In the genomic region with DNA sequence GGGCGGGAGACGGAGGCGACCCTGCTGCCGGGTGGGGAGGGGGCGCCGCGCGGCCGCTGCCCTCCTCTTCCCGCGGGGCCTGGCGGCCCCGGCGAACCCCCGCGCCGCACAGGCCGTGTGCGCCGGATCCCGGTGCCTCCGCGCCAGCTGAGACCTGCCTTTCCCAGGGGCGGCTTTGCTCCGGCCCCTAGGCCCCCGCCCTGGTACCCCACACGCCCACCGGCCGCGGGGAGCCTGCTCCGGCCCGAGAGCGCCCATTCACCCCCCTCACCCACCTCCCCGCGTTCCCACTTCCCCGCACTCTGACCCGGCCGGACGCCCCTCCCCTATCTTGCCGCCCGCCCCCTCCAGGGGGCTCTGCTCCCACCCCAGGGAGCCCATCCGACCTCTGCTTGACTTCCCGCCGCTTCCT, we compare ENCODE assay signal across 12 cellular contexts. TPM values are rescaled to one million over a fixed set of nuclear protein-coding genes. Genes with fewer than 3 reads are reported as not detected.
DNase-seq lines count a peak whose midpoint lies in the region; ATAC-seq and TF ChIP-seq lines count a peak whose summit lies in the region.
"Had no signal": no experiment of that assay in that cellular context is flagged by ENCODE, and none has a peak within 500 bp of the region (broad histone marks: within the 10 kb centered on the region; RNA-seq: fewer than 3 reads in every experiment).

No MANE protein-coding gene starts in this region.

- peak overlapping the region; percentile 35 for H3K4me2 ChIP-seq in fibroblast of lung (ENCODE audit: extremely low read depth, insufficient read depth, low read length)
- peak overlapping the region; percentile 73 for H3K4me2 ChIP-seq in skeletal muscle satellite cell (ENCODE audit: low read length)

- no peaks in the 10 kb centered on the region for H3K36me3 Mint-ChIP-seq in activated CD4-positive, alpha-beta T cell treated with anti-CD3 and anti-CD28 coated beads, Interleukin-2, amount 10 ng/mL, durations not matched to agents 7 days and 5 days (ENCODE audit: low read depth)

- H3K27ac Mint-ChIP-seq in activated CD4-positive, alpha-beta T cell treated with anti-CD3 and anti-CD28 coated beads, Interleukin-2, amount 10 ng/mL, durations not matched to agents 7 days and 5 days: no peak overlapping the region

- H3K4me1 ChIP-seq in Panc1 (ENCODE audit: control insufficient read depth, insufficient read depth, low read length) (peaks cover 6% of the 10 kb centered on the region; the same call in 1 of the 2 replicates), fibroblast of lung (ENCODE audit: control insufficient read depth, extremely low read depth, insufficient read depth, low read length) (no peaks in the 10 kb centered on the region), skeletal muscle satellite cell (ENCODE audit: control insufficient read depth, insufficient read depth, low read length) (peaks cover 3% of the 10 kb centered on the region), gastroesophageal sphincter (peaks cover 0 to 25% (median 9%) of the 10 kb centered on the region in 3 donors)

- H2AFZ ChIP-seq in fibroblast of lung (ENCODE audit: low read length): no peak overlapping the region

- no peaks in the 10 kb centered on the region for H3K79me2 ChIP-seq in fibroblast of lung (ENCODE audit: control insufficient read depth, insufficient read depth, low read length)

- intact Hi-C loops in Panc1 (cut with micrococcal nuclease; ENCODE audit: unreplicated experiment): no loop called here

- no peak for DNase-seq in activated CD4-positive, alpha-beta T cell treated with anti-CD3 and anti-CD28 coated beads, Interleukin-2, amount 10 ng/mL, durations not matched to agents 7 days and 5 days
- no peak for DNase-seq in activated CD4-positive, alpha-beta T cell treated with anti-CD3 and anti-CD28 coated beads, Interleukin-2, amount 50 U/mL, for 1 hour
- no peak for DNase-seq in Panc1 (ENCODE audit: low read depth, low spot score)
- DNase-seq in fibroblast of lung (ENCODE audit: low read depth in 2 of 2): no peak
- DNase-seq: MM.1S had no signal

- peak overlapping the region; percentile 54 for H3K4me3 Mint-ChIP-seq in activated CD4-positive, alpha-beta T cell treated with anti-CD3 and anti-CD28 coated beads, Interleukin-2, amount 10 ng/mL, durations not matched to agents 7 days and 5 days

- H3K4me3 ChIP-seq in Panc1 (ENCODE audit: low read depth in 2 of 2, low read length in 2 of 2) (peak overlapping the region; percentile 23 to 39; a peak in 3 of 4 replicates), fibroblast of lung (replicated peaks in 1 of 4; ENCODE audit: control extremely low read depth in 1 of 4, insufficient read depth in 1 of 4, low read depth in 3 of 4, low read length in 4 of 4) (no peak overlapping the region), skeletal muscle satellite cell (ENCODE audit: low read length) (peak overlapping the region; percentile 50), gastroesophageal sphincter (peak overlapping the region in 1 of 2 donors; percentile 46)

- POLR2A ChIA-PET in activated CD4-positive, alpha-beta T cell treated with anti-CD3 and anti-CD28 coated beads, Interleukin-2, amount 10 ng/mL, durations not matched to agents 7 days and 5 days (lab: Charles Lee): no interaction called here
- POLR2A ChIA-PET in Panc1 (lab: Charles Lee): no interaction called here

- H3K27ac ChIP-seq in Panc1 (ENCODE audit: low read length): no peak overlapping the region
- H3K27ac ChIP-seq in fibroblast of lung (ENCODE audit: insufficient read depth, low read length): no peak overlapping the region
- no peak overlapping the region for H3K27ac ChIP-seq in gastroesophageal sphincter

- in situ Hi-C loops in Panc1 (cut with HindIII; ENCODE audit: low pct_unique_long_range_greater_than_20kb, low sequenced_read_pairs): no loop called here

- H4K20me1 ChIP-seq in fibroblast of lung (ENCODE audit: control insufficient read depth, extremely low read depth, insufficient read depth, low read length): peaks cover 2% of the 10 kb centered on the region

- BruUV-seq in Panc1 (replicated peaks; lab: Mats Ljungman, UMichigan): no TSS peak

- H3K9me3 Mint-ChIP-seq in activated CD4-positive, alpha-beta T cell treated with anti-CD3 and anti-CD28 coated beads, Interleukin-2, amount 10 ng/mL, durations not matched to agents 7 days and 5 days: no peaks in the 10 kb centered on the region

- ATAC-seq in Panc1 (no peak; the same call in 1 of the 2 replicates), gastroesophageal sphincter (no peak), GM19351 (IDR thresholded peaks at IDR 0.05; ENCODE audit: unreplicated experiment) (no peak), HG03135 (IDR thresholded peaks at IDR 0.05; ENCODE audit: unreplicated experiment) (no peak)

- peaks cover 13% of the 10 kb centered on the region for H3K4me1 Mint-ChIP-seq in activated CD4-positive, alpha-beta T cell treated with anti-CD3 and anti-CD28 coated beads, Interleukin-2, amount 10 ng/mL, durations not matched to agents 7 days and 5 days

- TF ChIP-seq EP300 in gastroesophageal sphincter (IDR thresholded peaks at IDR 0.05): no peak

- H3K36me3 ChIP-seq in Panc1 (ENCODE audit: control insufficient read depth, insufficient read depth, low read length) (no peaks in the 10 kb centered on the region), fibroblast of lung (ENCODE audit: control insufficient read depth, insufficient read depth, low read length) (no peaks in the 10 kb centered on the region), skeletal muscle satellite cell (ENCODE audit: insufficient read depth, low read length) (no peaks in the 10 kb centered on the region), gastroesophageal sphincter (no peaks in the 10 kb centered on the region)

- CTCF ChIA-PET in activated CD4-positive, alpha-beta T cell treated with anti-CD3 and anti-CD28 coated beads, Interleukin-2, amount 10 ng/mL, durations not matched to agents 7 days and 5 days (lab: Charles Lee): interaction anchor here (1.2 kb wide), 1 partner anchor 8 kb away, joined by 3 read pairs; no protein-coding TSS in a partner anchor
- CTCF ChIA-PET in Panc1 (lab: Charles Lee): no interaction called here

- H3K27me3 ChIP-seq in Panc1 (ENCODE audit: control insufficient read depth, insufficient read depth, low read length) (peaks cover 5% of the 10 kb centered on the region; the same call in 1 of the 2 replicates), fibroblast of lung (ENCODE audit: control insufficient read depth, insufficient read depth, low read length) (peaks cover 45% of the 10 kb centered on the region), skeletal muscle satellite cell (ENCODE audit: control insufficient read depth, insufficient read depth, low read length) (peaks cover 66% of the 10 kb centered on the region), gastroesophageal sphincter (peaks cover 71% of the 10 kb centered on the region)

- H3K9me3 ChIP-seq in Panc1 (ENCODE audit: control insufficient read depth, insufficient read depth, low read depth, low read length) (no peaks in the 10 kb centered on the region), fibroblast of lung (ENCODE audit: control insufficient read depth, insufficient read depth, low read depth, low read length) (no peaks in the 10 kb centered on the region), skeletal muscle satellite cell (replicated peaks; ENCODE audit: low read length) (no peaks in the 10 kb centered on the region), gastroesophageal sphincter (no peaks in the 10 kb centered on the region)

- no peak for TF ChIP-seq POLR2A in gastroesophageal sphincter (IDR thresholded peaks at IDR 0.05)

- peaks cover 32% of the 10 kb centered on the region for H3K27me3 Mint-ChIP-seq in activated CD4-positive, alpha-beta T cell treated with anti-CD3 and anti-CD28 coated beads, Interleukin-2, amount 10 ng/mL, durations not matched to agents 7 days and 5 days

- H3K9ac ChIP-seq in fibroblast of lung (ENCODE audit: insufficient read depth, low read length) (no peak overlapping the region), skeletal muscle satellite cell (ENCODE audit: low read depth, low read length) (no peak overlapping the region)

- TF ChIP-seq CTCF in Panc1 (IDR thresholded peaks at IDR 0.05) (no peak), fibroblast of lung (conservative IDR thresholded peaks at IDR 0.05 in 1 of 2, IDR thresholded peaks at IDR 0.05 in 1 of 2; ENCODE audit: low read depth in 1 of 2, low read length in 2 of 2) (no peak), gastroesophageal sphincter (IDR thresholded peaks at IDR 0.05) (no peak)

- 0% methylated on average over 1 of the region's 44 CpGs; no CpG with 5 or more reads in 1 of the 2 donors for WGBS in gastroesophageal sphincter (ENCODE audit: low coverage in 1 of 2), 2 donors

RNA-seq across cellular contexts. Expression of gene HTR6, which starts 0.4 kb away (rescaled TPM):
- under 1 TPM in 1 of 2 experiments, not detected in 1; 0.10 TPM for total RNA-seq in activated CD4-positive, alpha-beta T cell treated with anti-CD3 and anti-CD28 coated beads, Interleukin-2, amount 10 ng/mL, durations not matched to agents 7 days and 5 days
- total RNA-seq in Panc1 (2021; ENCODE audit: unreplicated experiment): 0.10 TPM
- 0.40 TPM for polyA plus RNA-seq in Panc1 (2012; ENCODE audit: insufficient read length)
- under 0.01 TPM in 1 of 2 replicates, not detected in the other for total RNA-seq in fibroblast of lung
- 0.02 TPM in 1 of 2 replicates, not detected in the other for polyA plus RNA-seq in fibroblast of lung
- polyA plus RNA-seq in fibroblast of lung (2012): not detected in 2 replicates
- polyA minus RNA-seq in fibroblast of lung (ENCODE audit: low replicate concordance): 0.78 TPM in 1 of 2 replicates, not detected in the other
- total RNA-seq in skeletal muscle satellite cell (2012; rRNA removed): not detected in 2 replicates
- not detected for total RNA-seq in gastroesophageal sphincter
- total RNA-seq: cardiac septum, posterior vena cava had no signal
- polyA plus RNA-seq: AG04450 had no signal

RNA-seq across cellular contexts. Expression of gene NBL1, which starts 20.9 kb away (rescaled TPM):
- 10 to 100 TPM; 17.5 to 22.0 TPM for total RNA-seq in activated CD4-positive, alpha-beta T cell treated with anti-CD3 and anti-CD28 coated beads, Interleukin-2, amount 10 ng/mL, durations not matched to agents 7 days and 5 days
- total RNA-seq in Panc1 (2021; ENCODE audit: unreplicated experiment) (191 TPM), fibroblast of lung (103 and 180 TPM in 2 replicates), gastroesophageal sphincter (100 to 1,000 TPM; 203 to 343 (median 301) TPM)
- polyA plus RNA-seq in Panc1 (2012; ENCODE audit: insufficient read length): 489 TPM
- polyA plus RNA-seq in fibroblast of lung: 59.3 and 115 TPM in 2 replicates
- polyA plus RNA-seq in fibroblast of lung (2012): 135 and 351 TPM in 2 replicates
- 374 and 622 TPM in 2 replicates for polyA minus RNA-seq in fibroblast of lung (ENCODE audit: low replicate concordance)
- total RNA-seq in skeletal muscle satellite cell (2012; rRNA removed): 56.0 and 67.7 TPM in 2 replicates

Comparison
In these comparisons a context has a peak if more than half of its experiments do, and no peak if none do; other contexts are left out.
1. H3K4me3 ChIP-seq: peak in Panc1 (2 of 2) and skeletal muscle satellite cell (single experiment); none in fibroblast of lung (0 of 4).